ENCODE assay signal across 13 cellular contexts in genomic region chr2:168220971-168221819, GRCh38. TPM values are rescaled to one million over a fixed set of nuclear protein-coding genes. Genes with fewer than 3 reads are reported as not detected.
DNase-seq lines count a peak whose midpoint lies in the region; ATAC-seq, FAIRE-seq and TF ChIP-seq lines count a peak whose summit lies in the region.
"Had no signal": no experiment of that assay in that cellular context is flagged by ENCODE, and none has a peak within 500 bp of the region (broad histone marks: within the 10 kb centered on the region; RNA-seq: fewer than 3 reads in every experiment).

No MANE protein-coding gene starts in this region.

- H3K4me1 Mint-ChIP-seq in activated T-cell treated with anti-CD3 and anti-CD28 coated beads, Interleukin-2, amount 50 U/mL, for 4 hours (ENCODE audit: low read depth), result peaks cover 36% of the 10 kb centered on the region

- H3K4me3 ChIP-seq in bronchial epithelial cell (ENCODE audit: low read depth, low read length) (no peak overlapping the region), keratinocyte (ENCODE audit: control insufficient read depth in 2 of 3, extremely low read depth in 1 of 3, insufficient read depth in 2 of 3, low read depth in 1 of 3, low read length in 3 of 3) (no peak overlapping the region)
- H3K4me3 ChIP-seq: thoracic aorta had no signal

- no peak overlapping the region for H3K9ac ChIP-seq in keratinocyte (ENCODE audit: control insufficient read depth, extremely low read depth, insufficient read depth, low read length)

- peaks cover 18% of the 10 kb centered on the region for H3K36me3 Mint-ChIP-seq in activated T-cell treated with anti-CD3 and anti-CD28 coated beads, Interleukin-2, amount 50 U/mL, for 4 hours (ENCODE audit: insufficient read depth)
- H3K36me3 Mint-ChIP-seq: naive B cell had no signal

- no peak overlapping the region for H3K4me3 Mint-ChIP-seq in activated T-cell treated with anti-CD3 and anti-CD28 coated beads, Interleukin-2, amount 50 U/mL, for 4 hours
- H3K4me3 Mint-ChIP-seq: activated CD4-positive, alpha-beta memory T cell treated with anti-CD3 and anti-CD28 coated beads for 36 hours; naive B cell had no signal

- H3K36me3 ChIP-seq in bronchial epithelial cell (ENCODE audit: control insufficient read depth, insufficient read depth, low read length) (no peaks in the 10 kb centered on the region), keratinocyte (ENCODE audit: control insufficient read depth in 2 of 2, extremely low read depth in 1 of 2, insufficient read depth in 2 of 2, low read length in 2 of 2) (no peaks in the 10 kb centered on the region)
- H3K36me3 ChIP-seq: thoracic aorta had no signal

- dilution Hi-C loops in keratinocyte (cut with MboI; ENCODE audit: extremely low pct_ligation_motif_present, low sequenced_read_pairs), result no loop called here

- no peak overlapping the region for H3K4me2 ChIP-seq in keratinocyte (ENCODE audit: control insufficient read depth, extremely low read depth, insufficient read depth, low read depth, low read length)

- no peak for ATAC-seq in activated T-cell treated with anti-CD3 and anti-CD28 coated beads, Interleukin-2, amount 50 U/mL, for 4 hours

- FAIRE-seq in bronchial epithelial cell (lab: Jason Lieb, UNC) (no peak), keratinocyte (lab: Jason Lieb, UNC) (peak; percentile 62)

- H3K9me1 ChIP-seq in keratinocyte (ENCODE audit: control insufficient read depth, extremely low read depth, insufficient read depth, low read length), result no peaks in the 10 kb centered on the region

- no peaks in the 10 kb centered on the region for H3K9me3 Mint-ChIP-seq in activated T-cell treated with anti-CD3 and anti-CD28 coated beads, Interleukin-2, amount 50 U/mL, for 4 hours
- H3K9me3 Mint-ChIP-seq: activated CD4-positive, alpha-beta memory T cell treated with anti-CD3 and anti-CD28 coated beads for 36 hours; naive B cell had no signal

- no peaks in the 10 kb centered on the region for H3K4me1 ChIP-seq in keratinocyte (ENCODE audit: control insufficient read depth, extremely low read depth, insufficient read depth, low read length)

- no peak overlapping the region for H2AFZ ChIP-seq in keratinocyte (ENCODE audit: control insufficient read depth, low read length)

- no peak overlapping the region for H3K27ac ChIP-seq in keratinocyte (ENCODE audit: control insufficient read depth, insufficient read depth, low read length)
- H3K27ac ChIP-seq: thoracic aorta had no signal

- TF ChIP-seq CTCF in bronchial epithelial cell (IDR thresholded peaks at IDR 0.05; ENCODE audit: insufficient read depth, low read length, severe bottlenecking), result no peak
- no peak for TF ChIP-seq CTCF in keratinocyte (optimal IDR thresholded peaks at IDR 0.05 in 1 of 3, IDR thresholded peaks at IDR 0.05 in 1 of 3, conservative IDR thresholded peaks at IDR 0.05 in 1 of 3; ENCODE audit: extremely low read depth in 1 of 3, insufficient read depth in 2 of 3, low read length in 3 of 3)

- no peaks in the 10 kb centered on the region for H3K9me3 ChIP-seq in keratinocyte (ENCODE audit: control insufficient read depth, low read depth, low read length)
- H3K9me3 ChIP-seq: thoracic aorta had no signal

- peak; percentile 87 for DNase-seq in NCI-H69 (lab: John Stamatoyannopoulos, UW)
- DNase-seq in bronchial epithelial cell (ENCODE audit: low read depth), result peak; percentile 66
- no peak for DNase-seq in keratinocyte (ENCODE audit: low read depth, low spot score)
- peak; percentile 96 for DNase-seq in renal cortical epithelial cell (ENCODE audit: low read depth)
- DNase-seq in DMS 273 (lab: John Stamatoyannopoulos, UW; ENCODE audit: unreplicated experiment), result no peak
- DNase-seq in dedifferentiated amniotic fluid mesenchymal stem cell (ENCODE audit: extremely low spot score), result no peak
- DNase-seq in activated T-cell treated with anti-CD3 and anti-CD28 coated beads, Interleukin-2, amount 50 U/mL, for 4 hours, result no peak
- DNase-seq: activated CD4-positive, alpha-beta memory T cell treated with anti-CD3 and anti-CD28 coated beads for 36 hours; activated naive CD4-positive, alpha-beta T cell; cortex of kidney; glutamatergic neuron; naive B cell had no signal

- H3K79me2 ChIP-seq in keratinocyte (ENCODE audit: control insufficient read depth, insufficient read depth, low read length), result peaks cover 5% of the 10 kb centered on the region

- H3K27me3 Mint-ChIP-seq in activated T-cell treated with anti-CD3 and anti-CD28 coated beads, Interleukin-2, amount 50 U/mL, for 4 hours (ENCODE audit: low read depth), result no peaks in the 10 kb centered on the region
- H3K27me3 Mint-ChIP-seq: activated CD4-positive, alpha-beta memory T cell treated with anti-CD3 and anti-CD28 coated beads for 36 hours; naive B cell had no signal

- H3K27me3 ChIP-seq in bronchial epithelial cell (ENCODE audit: control insufficient read depth, insufficient read depth, low read length), result no peaks in the 10 kb centered on the region
- no peaks in the 10 kb centered on the region for H3K27me3 ChIP-seq in keratinocyte (ENCODE audit: control insufficient read depth, extremely low read depth, insufficient read depth, low read length)

- no peaks in the 10 kb centered on the region for H4K20me1 ChIP-seq in keratinocyte (ENCODE audit: control insufficient read depth, extremely low read depth, insufficient read depth, low read length)

RNA-seq across cellular contexts. Expression of gene STK39, which starts 26.2 kb away (rescaled TPM):
- total RNA-seq in bronchial epithelial cell, result 15.4 and 20.3 TPM in 2 replicates
- 10.5 to 20.7 TPM (median 14.0 TPM) in 3 replicates for polyA plus RNA-seq in keratinocyte
- 7.3 TPM for polyA plus RNA-seq in keratinocyte (2011; ENCODE audit: low read depth)
- polyA plus RNA-seq in keratinocyte (2011; cell fraction: cytosol; rRNA removed), result 10.2 and 15.7 TPM in 2 replicates
- polyA plus RNA-seq in keratinocyte (2011; cell fraction: nucleus; rRNA removed), result 8.6 and 11.3 TPM in 2 replicates
- polyA plus RNA-seq in keratinocyte (2012; ENCODE audit: low replicate concordance), result 11.1 and 16.7 TPM in 2 replicates
- polyA minus RNA-seq in keratinocyte, result 4.3 to 12.8 TPM (median 5.0 TPM) in 3 replicates
- 6.3 TPM for polyA minus RNA-seq in keratinocyte (2011; cell fraction: cytosol; rRNA and poly(A)+ RNA removed)
- 7.0 and 15.6 TPM in 2 replicates for polyA minus RNA-seq in keratinocyte (2011; cell fraction: nucleus; rRNA and poly(A)+ RNA removed)
- total RNA-seq in renal cortical epithelial cell, result 13.8 and 19.3 TPM in 2 replicates
- 10 to 100 TPM; 24.9 to 31.9 (median 31.5) TPM for total RNA-seq in activated T-cell treated with anti-CD3 and anti-CD28 coated beads, Interleukin-2, amount 50 U/mL, for 4 hours

Comparison
In these comparisons a context has a peak if more than half of its experiments do, and no peak if none do; other contexts are left out.
1. DNase-seq: peak in NCI-H69 (single experiment), bronchial epithelial cell (single experiment) and renal cortical epithelial cell (single experiment); none in keratinocyte (single experiment), DMS 273 (single experiment), dedifferentiated amniotic fluid mesenchymal stem cell (single experiment) and activated T-cell treated with anti-CD3 and anti-CD28 coated beads, Interleukin-2, amount 50 U/mL, for 4 hours (single experiment).